1 cellular context compared by ENCODE assay signal in genomic region chr11:30859709-30860108, GRCh38.
TF ChIP-seq lines count a peak whose summit lies in the region.

No MANE protein-coding gene starts in this region.

TF ChIP-seq in WTC11, 78 proteins besides CTCF, POLR2A, EP300 and RAD21 (continued from another document):
- TF ChIP-seq TEAD4 (CRISPR knock-in tag; IDR thresholded peaks at IDR 0.05) (no peak), PREB (CRISPR knock-in tag; IDR thresholded peaks at IDR 0.05; ENCODE audit: borderline replicate concordance) (no peak), FOXK1 (CRISPR knock-in tag; IDR thresholded peaks at IDR 0.05) (no peak)
